Comparison of ENCODE assay signal across 14 cellular contexts in genomic region chrX:94854251-94854650, GRCh38.
DNase-seq lines count a peak whose midpoint lies in the region; TF ChIP-seq lines count a peak whose summit lies in the region.
"Had no signal": no experiment of that assay in that cellular context is flagged by ENCODE, and none has a peak within 500 bp of the region (broad histone marks: within the 10 kb centered on the region; RNA-seq: fewer than 3 reads in every experiment).

No MANE protein-coding gene starts in this region.

- no peak for TF ChIP-seq CTCF in PC-9 (conservative IDR thresholded peaks at IDR 0.05)
- no peak for TF ChIP-seq CTCF in smooth muscle cell (IDR thresholded peaks at IDR 0.05; ENCODE audit: borderline replicate concordance, insufficient read depth, poor library complexity, severe bottlenecking)
- no peak for TF ChIP-seq CTCF in GM10266 (IDR thresholded peaks at IDR 0.05; ENCODE audit: control insufficient read depth, insufficient read depth, low read depth, missing control alignments)

- no peak overlapping the region for H2AFZ ChIP-seq in PC-9
- peak overlapping the region; percentile 22 for H2AFZ ChIP-seq in smooth muscle cell (ENCODE audit: low read depth)

- H3K4me1 ChIP-seq in PC-9 (replicated peaks; ENCODE audit: insufficient read depth) = peaks cover 8% of the 10 kb centered on the region; the same call in 1 of the 2 replicates
- no peaks in the 10 kb centered on the region for H3K4me1 ChIP-seq in smooth muscle cell (ENCODE audit: low read depth)

- H3K79me2 ChIP-seq in PC-9 (ENCODE audit: low read depth) (no peaks in the 10 kb centered on the region), smooth muscle cell (ENCODE audit: low read depth) (no peaks in the 10 kb centered on the region)

- H4K20me1 ChIP-seq in PC-9 (ENCODE audit: insufficient read depth) = no peaks in the 10 kb centered on the region
- H4K20me1 ChIP-seq in smooth muscle cell (ENCODE audit: low read depth) = no peaks in the 10 kb centered on the region

- 79% methylated on average over 1 of the region's 1 CpG for WGBS in smooth muscle cell (ENCODE audit: low lambda C conversion rate)

- H3K27ac ChIP-seq in PC-9 (0 out of 2 replicates have a peak overlapping the region, but pooled peaks have one; percentile 16), smooth muscle cell (ENCODE audit: low read depth) (no peak overlapping the region)
- H3K27ac ChIP-seq: HL-60 had no signal

- no peak overlapping the region for H3K9ac ChIP-seq in smooth muscle cell (ENCODE audit: low read depth)

- H3F3A ChIP-seq in PC-9 (ENCODE audit: insufficient read depth, low read depth) (no peaks in the 10 kb centered on the region), smooth muscle cell (ENCODE audit: low read depth) (no peaks in the 10 kb centered on the region)

- H3K4me3 ChIP-seq in PC-9 (no peak overlapping the region), smooth muscle cell (no peak overlapping the region)

- H3K9me3 ChIP-seq in PC-9 (ENCODE audit: insufficient read depth, low read depth) = no peaks in the 10 kb centered on the region
- H3K9me3 ChIP-seq in smooth muscle cell (replicated peaks; ENCODE audit: low read depth) = no peaks in the 10 kb centered on the region

- BruUV-seq in PC-9 (replicated peaks; lab: Mats Ljungman, UMichigan) = no TSS peak

- POLR2A ChIA-PET in PC-9 (lab: Charles Lee; ENCODE audit: unreplicated experiment) = no interaction called here

- DNase-seq in ELF-1 (ENCODE audit: low read depth, low spot score) (peak; percentile 91), PC-9 (peak in 1 of 2 experiments; percentile 53), islet precursor cell (peak; percentile 88), smooth muscle cell (lab: John Stamatoyannopoulos, UW; ENCODE audit: unreplicated experiment) (no peak), EL (no peak), GM10266 (ENCODE audit: extremely low spot score) (no peak), NCI-H1930 (lab: John Stamatoyannopoulos, UW) (no peak)
- DNase-seq: C1 segment of cervical spinal cord; Calu3; CD4-positive, alpha-beta T cell; DMS 273 treated with DMSO at 0.1 percent for 48 hours; DMS79; GDM1 had no signal

- H3K4me2 ChIP-seq in PC-9 (peak overlapping the region; percentile 31; the same call in 1 of the 2 replicates), smooth muscle cell (no peak overlapping the region)

- no peaks in the 10 kb centered on the region for H3K9me2 ChIP-seq in PC-9 (ENCODE audit: insufficient read depth)

- intact Hi-C loops in PC-9 (cut with micrococcal nuclease; ENCODE audit: unreplicated experiment) = no loop called here

- CTCF ChIA-PET in PC-9 (lab: Charles Lee) = no interaction called here

- H3K36me3 ChIP-seq in PC-9 (ENCODE audit: low read depth) = no peaks in the 10 kb centered on the region
- H3K36me3 ChIP-seq in smooth muscle cell (ENCODE audit: low read depth) = no peaks in the 10 kb centered on the region

- H3K27me3 ChIP-seq in PC-9 (ENCODE audit: insufficient read depth, low read depth) (no peaks in the 10 kb centered on the region), smooth muscle cell (ENCODE audit: low read depth) (no peaks in the 10 kb centered on the region)

Comparison
In these comparisons a context has a peak if more than half of its experiments do, and no peak if none do; other contexts are left out.
1. DNase-seq: peak in ELF-1 (single experiment) and islet precursor cell (single experiment); none in smooth muscle cell (single experiment), EL (single experiment), GM10266 (single experiment) and NCI-H1930 (0 of 2).